ENCODE assay signal across 8 cellular contexts in the genomic region with DNA sequence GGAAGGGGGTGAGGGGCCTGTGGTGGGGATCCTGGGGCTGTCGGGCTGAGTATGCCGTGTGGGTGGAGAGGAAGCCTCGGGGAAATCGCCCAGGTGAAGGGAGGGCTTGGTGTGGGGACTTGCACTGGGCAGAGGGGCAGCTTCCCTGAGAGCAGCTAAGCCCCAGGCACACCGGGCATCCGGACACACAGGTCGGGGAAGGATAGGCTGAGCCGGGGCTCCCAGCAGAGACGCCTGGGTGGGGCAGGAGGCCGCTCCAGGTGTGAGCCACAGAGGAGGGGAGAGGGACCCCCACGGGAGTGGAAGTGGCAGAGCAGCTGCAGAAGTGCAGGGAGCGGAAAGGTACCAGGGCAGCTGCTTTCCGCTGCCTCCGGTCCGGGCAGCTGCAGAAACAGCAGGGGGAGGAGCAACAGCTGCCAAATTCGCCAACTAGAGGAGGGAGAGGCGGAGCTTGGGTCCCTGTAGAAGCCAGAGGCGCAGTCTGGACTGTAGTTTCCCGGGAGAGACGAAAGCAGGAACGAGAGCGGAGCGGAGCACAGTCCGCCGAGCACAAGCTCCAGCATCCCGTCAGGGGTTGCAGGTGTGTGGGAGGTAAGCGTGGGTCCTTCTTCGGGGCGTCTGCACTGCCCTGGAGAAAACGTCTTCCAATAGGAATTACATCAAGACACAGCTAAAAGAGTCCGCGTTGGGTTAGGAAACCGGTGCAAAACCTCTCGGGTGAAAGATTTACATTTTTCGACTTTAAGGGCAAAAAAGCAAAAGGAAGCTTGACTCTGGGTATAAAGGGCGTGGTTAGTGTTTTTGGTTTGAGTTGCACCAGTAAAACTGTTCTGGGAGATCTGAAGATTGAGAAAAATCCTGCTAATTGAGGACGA. TPM values are rescaled to one million over a fixed set of nuclear protein-coding genes. Genes with fewer than 3 reads are reported as not detected.
A peak's percentile ranks its signal among the peaks of the same experiment; 100 is the strongest.
DNase-seq lines count a peak whose midpoint lies in the region; FAIRE-seq lines count a peak whose summit lies in the region.

Gene SERPINI1 (plus strand): TSS at position 489 of the 875 bp plus-strand sequence. CDS start 53,408 bp downstream, outside the sequence.

- peak within 1 kb of the TSS; percentile 61 for H3K23ac ChIP-seq in neuronal stem cell (ENCODE audit: low read depth, low read length, poor library complexity)

- H3K18ac ChIP-seq in neuronal stem cell (ENCODE audit: low read length), result peak within 1 kb of the TSS; percentile 97

- no peaks in the 10 kb centered on the region for H3K27me3 ChIP-seq in neuronal stem cell (ENCODE audit: control insufficient read depth in 3 of 3, insufficient read depth in 3 of 3, low read depth in 1 of 3, low read length in 3 of 3)
- H3K27me3 ChIP-seq in subcutaneous abdominal adipose tissue (ENCODE audit: control insufficient read depth in 5 of 5, insufficient read depth in 4 of 5, low read length in 5 of 5), result no peaks in the 10 kb centered on the region

- no peak for FAIRE-seq in frontal cortex (lab: Jason Lieb, UNC)

- no peaks in the 10 kb centered on the region for H3K79me1 ChIP-seq in neuronal stem cell (ENCODE audit: low read depth, low read length)

- H2BK5ac ChIP-seq in neuronal stem cell (ENCODE audit: low read length), result peak within 1 kb of the TSS; percentile 91

- no peaks in the 10 kb centered on the region for H3K9me3 ChIP-seq in neuronal stem cell (replicated peaks in 1 of 2; ENCODE audit: control insufficient read depth in 2 of 2, insufficient read depth in 1 of 2, low read depth in 1 of 2, low read length in 2 of 2)
- H3K9me3 ChIP-seq in subcutaneous abdominal adipose tissue (ENCODE audit: control insufficient read depth in 5 of 5, low read length in 5 of 5), result no peaks in the 10 kb centered on the region

- peak within 1 kb of the TSS; percentile 96 for H3K9ac ChIP-seq in neuronal stem cell (ENCODE audit: low read depth, low read length, poor library complexity)
- H3K9ac ChIP-seq in subcutaneous abdominal adipose tissue (ENCODE audit: low read length in 5 of 5), result peak within 1 kb of the TSS; percentile 85 to 98 (median 92)

- H4K8ac ChIP-seq in neuronal stem cell (ENCODE audit: low read depth, low read length), result no peak within 1 kb of the TSS

- peaks cover 2% of the 10 kb centered on the region in 2 donors for H3K4me1 ChIP-seq in neuronal stem cell (ENCODE audit: control insufficient read depth in 2 of 2, insufficient read depth in 1 of 2, low read depth in 1 of 2, low read length in 2 of 2)
- H3K4me1 ChIP-seq in subcutaneous abdominal adipose tissue (ENCODE audit: control insufficient read depth in 5 of 5, insufficient read depth in 5 of 5, low read length in 5 of 5), result peaks cover 0 to 37% (median 31%) of the 10 kb centered on the region in 5 donors

- H4K91ac ChIP-seq in neuronal stem cell (ENCODE audit: low read depth, low read length, poor library complexity), result no peak within 1 kb of the TSS

- no peak within 1 kb of the TSS for H2AK5ac ChIP-seq in neuronal stem cell (ENCODE audit: low read depth, low read length)

- H2AFZ ChIP-seq in neuronal stem cell (ENCODE audit: low read length), result peak within 1 kb of the TSS; percentile 96

- H3K4me3 ChIP-seq in neuronal stem cell (ENCODE audit: low read length in 2 of 2), result peak within 1 kb of the TSS; percentile 84 to 99
- peak within 1 kb of the TSS; percentile 94 to 99 (median 97) for H3K4me3 ChIP-seq in subcutaneous abdominal adipose tissue (ENCODE audit: low read depth in 1 of 5, low read length in 5 of 5)

- peak within 1 kb of the TSS; percentile 63 for H2BK120ac ChIP-seq in neuronal stem cell (ENCODE audit: low read depth, low read length)

- H3K36me3 ChIP-seq in neuronal stem cell (replicated peaks in 1 of 2; ENCODE audit: control insufficient read depth in 2 of 2, insufficient read depth in 2 of 2, low read length in 2 of 2) (peaks cover 0 to 5% of the 10 kb centered on the region in 2 donors), subcutaneous abdominal adipose tissue (ENCODE audit: control insufficient read depth in 5 of 5, insufficient read depth in 5 of 5, low read length in 5 of 5) (no peaks in the 10 kb centered on the region)

- H3K4me2 ChIP-seq in neuronal stem cell (ENCODE audit: insufficient read depth, low read length, poor library complexity, severe bottlenecking), result peak within 1 kb of the TSS; percentile 68

- H2BK15ac ChIP-seq in neuronal stem cell (ENCODE audit: low read length), result peak within 1 kb of the TSS; percentile 83

- H2BK12ac ChIP-seq in neuronal stem cell (ENCODE audit: low read length), result no peak within 1 kb of the TSS

- WGBS in neuronal stem cell (ENCODE audit: extremely low coverage in 2 of 2, insufficient read length in 2 of 2, insufficient replicate concordance in 1 of 2), 2 donors, result no CpG with 5 or more reads among the region's 37 CpGs

- peak; percentile 94 for DNase-seq in ELR (ENCODE audit: low read depth)
- DNase-seq in H4 (ENCODE audit: low spot score), result peak; percentile 95
- DNase-seq in LHCN-M2 (ENCODE audit: low read depth), result peak; percentile 89
- peak; percentile 98 for DNase-seq in RPMI8226
- DNase-seq in activated gamma-delta T cell treated with Interleukin-2 at 50 U/mL for 16 hours, result peak; percentile 72
- peak; percentile 25 to 49 for DNase-seq in frontal cortex (ENCODE audit: low spot score in 2 of 2)
- DNase-seq in neuronal stem cell (ENCODE audit: low spot score), result peak; percentile 81

- H3K14ac ChIP-seq in neuronal stem cell (ENCODE audit: low read length), result peak within 1 kb of the TSS; percentile 27

- peak within 1 kb of the TSS; percentile 82 for H3K27ac ChIP-seq in neuronal stem cell (replicated peaks; ENCODE audit: low read length)
- peak within 1 kb of the TSS; percentile 85 for H3K27ac ChIP-seq in subcutaneous abdominal adipose tissue (ENCODE audit: low read depth, low read length)

- H3K4ac ChIP-seq in neuronal stem cell (ENCODE audit: low read length), result no peak within 1 kb of the TSS

RNA-seq across cellular contexts. Expression of gene SERPINI1, which starts in this region (rescaled TPM):
- total RNA-seq in H4 (2014; rRNA removed; shearing (Covaris generic)), result 11.6 and 15.4 TPM in 2 replicates
- total RNA-seq in LHCN-M2 (2014; rRNA removed) (1.2 and 1.9 TPM in 2 replicates), frontal cortex (85.6 TPM)
- polyA plus RNA-seq in LHCN-M2 (2012), result 0.44 TPM
- 2.6 TPM for polyA plus RNA-seq in neuronal stem cell (2013, experiment 1 of 2)
- polyA plus RNA-seq in neuronal stem cell (2013, experiment 2 of 2), result 2.5 TPM

Comparison
In these comparisons a context has a peak if more than half of its experiments do, and no peak if none do; other contexts are left out.
1. Peak in every context shown above with its lines: DNase-seq, H3K4me3 ChIP-seq and H3K27ac ChIP-seq.
2. DNase-seq: peak in every context shown above with its lines; median percentile 98 in RPMI8226; 95 in H4; 94 in ELR; 89 in LHCN-M2; 81 in neuronal stem cell; 72 in activated gamma-delta T cell treated with Interleukin-2 at 50 U/mL for 16 hours; 37 in frontal cortex.